ENCODE assay signal across 1 cellular context in genomic region chr7:85184599-85185354, GRCh38.
TF ChIP-seq lines count a peak whose summit lies in the region.

No MANE protein-coding gene starts in this region.

TF ChIP-seq in WTC11, 78 proteins besides CTCF, POLR2A, EP300 and RAD21 (continued from another document):
- TF ChIP-seq, protein P1, sequence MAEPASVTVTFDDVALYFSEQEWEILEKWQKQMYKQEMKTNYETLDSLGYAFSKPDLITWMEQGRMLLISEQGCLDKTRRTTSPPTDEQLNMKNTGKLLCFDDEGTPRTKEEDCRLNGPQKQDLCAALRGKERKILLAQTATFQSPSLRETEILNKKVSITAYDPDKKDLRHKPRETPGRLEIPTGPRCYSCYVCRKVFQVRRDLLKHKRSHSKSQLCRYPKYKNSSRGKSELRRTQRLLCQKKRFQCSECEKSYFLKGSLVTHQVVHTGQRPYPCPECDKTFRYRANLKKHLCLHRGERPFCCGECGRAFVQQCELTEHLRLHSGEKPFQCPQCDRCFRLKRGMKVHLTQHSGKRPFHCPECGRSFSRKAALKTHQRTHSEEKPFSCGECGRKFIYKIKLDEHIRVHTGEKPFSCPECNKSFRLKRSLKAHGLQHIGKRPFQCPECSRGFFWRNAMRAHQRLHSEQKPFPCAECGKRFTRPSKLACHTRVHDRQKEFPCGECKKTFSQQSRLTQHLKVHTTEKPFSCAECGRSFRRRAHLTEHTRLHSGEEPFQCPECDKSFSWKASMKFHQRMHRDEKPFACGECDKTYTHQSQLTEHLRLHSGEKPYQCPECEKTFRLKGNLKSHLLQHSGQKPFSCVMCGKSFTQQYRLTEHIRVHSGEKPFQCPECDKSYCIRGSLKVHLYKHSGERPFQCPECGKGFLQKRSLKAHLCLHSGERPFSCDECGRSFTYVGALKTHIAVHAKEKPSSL (CRISPR knock-in tag; conservative IDR thresholded peaks at IDR 0.05), result no peak
- TF ChIP-seq SP1 (CRISPR knock-in tag; conservative IDR thresholded peaks at IDR 0.05) (no peak), ATF3 (CRISPR knock-in tag; conservative IDR thresholded peaks at IDR 0.05) (no peak), OVOL2 (CRISPR knock-in tag; IDR thresholded peaks at IDR 0.05; ENCODE audit: borderline replicate concordance) (no peak), ZNF416 (CRISPR knock-in tag; IDR thresholded peaks at IDR 0.05) (no peak), NR2C2 (CRISPR knock-in tag; IDR thresholded peaks at IDR 0.05) (no peak)
- TF ChIP-seq, protein P2, sequence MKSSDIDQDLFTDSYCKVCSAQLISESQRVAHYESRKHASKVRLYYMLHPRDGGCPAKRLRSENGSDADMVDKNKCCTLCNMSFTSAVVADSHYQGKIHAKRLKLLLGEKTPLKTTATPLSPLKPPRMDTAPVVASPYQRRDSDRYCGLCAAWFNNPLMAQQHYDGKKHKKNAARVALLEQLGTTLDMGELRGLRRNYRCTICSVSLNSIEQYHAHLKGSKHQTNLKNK (CRISPR knock-in tag; IDR thresholded peaks at IDR 0.05), result no peak
